1 cellular context compared by ENCODE assay signal in the genomic region with DNA sequence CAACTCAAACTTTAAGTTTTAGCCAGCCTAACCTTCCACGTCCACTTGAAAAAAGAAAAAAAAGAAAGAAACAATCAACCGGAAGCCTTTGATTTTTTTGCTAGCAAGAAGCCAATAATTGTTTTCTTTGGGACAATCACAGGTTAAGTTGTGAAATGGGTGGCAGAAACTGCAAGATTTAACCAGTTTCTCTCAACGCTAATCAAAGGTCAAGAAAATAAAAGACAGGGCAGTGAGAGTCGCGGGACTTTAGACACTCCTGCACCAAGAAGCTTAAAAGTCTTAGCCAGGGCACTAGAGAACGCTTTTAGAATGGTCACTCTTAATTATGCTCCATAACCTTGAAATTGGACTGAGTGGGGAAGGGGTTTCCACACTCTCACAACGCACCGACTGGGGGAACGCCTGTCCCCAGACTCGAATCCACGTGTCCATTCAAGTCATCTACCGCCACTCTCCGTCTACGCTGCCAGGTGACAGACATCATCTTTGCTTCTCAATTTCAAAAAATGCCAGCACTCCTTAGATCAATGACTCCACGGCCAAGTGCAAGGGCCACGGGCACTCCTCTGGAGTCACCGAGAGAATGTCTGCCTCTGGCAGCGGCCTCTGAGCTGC.
TF ChIP-seq lines count a peak whose summit lies in the region.

No MANE protein-coding gene starts in this region.

TF ChIP-seq in K562, 482 proteins besides CTCF, POLR2A, EP300 and RAD21 (continued from another document and continues in another):
- TF ChIP-seq TFAP4 (CRISPR knock-in tag; IDR thresholded peaks at IDR 0.05; ENCODE audit: borderline replicate concordance) (0 out of 2 replicates have a peak, but pooled peaks have one; percentile 19), CBX3 (IDR thresholded peaks at IDR 0.05; ENCODE audit: borderline replicate concordance in 1 of 2, low read length in 2 of 2) (0 out of 3 replicates have a peak, but pooled peaks of 1 of the 2 experiments have one; percentile 36), ZBTB17 (CRISPR knock-in tag; IDR thresholded peaks at IDR 0.05) (no peak), PRPF4 (IDR thresholded peaks at IDR 0.05; ENCODE audit: insufficient read depth, low read depth, low read length, poor library complexity, severe bottlenecking) (no peak), ZNF232 (CRISPR knock-in tag; IDR thresholded peaks at IDR 0.05) (no peak), ZBTB1 (CRISPR knock-in tag; IDR thresholded peaks at IDR 0.05; ENCODE audit: borderline replicate concordance, low read depth) (no peak), KLF16 (IDR thresholded peaks at IDR 0.05) (no peak), ZBTB34 (CRISPR knock-in tag; IDR thresholded peaks at IDR 0.05) (no peak), KDM5B (IDR thresholded peaks at IDR 0.05; ENCODE audit: insufficient replicate concordance, low read depth, low read length) (peak; percentile 16), FOXJ3 (CRISPR knock-in tag; IDR thresholded peaks at IDR 0.05) (no peak), LCOR (CRISPR knock-in tag; IDR thresholded peaks at IDR 0.05) (no peak), SMARCC2 (IDR thresholded peaks at IDR 0.05; ENCODE audit: low read depth) (no peak), ATF1 (CRISPR knock-in tag; IDR thresholded peaks at IDR 0.05) (no peak), ATF1 (tag; IDR thresholded peaks at IDR 0.05) (peak; percentile 32; the same call in 1 of the 2 replicates), KDM1A (IDR thresholded peaks at IDR 0.05) (no peak), MAFG (tag; conservative IDR thresholded peaks at IDR 0.05) (no peak), HMGN3 (IDR thresholded peaks at IDR 0.05; ENCODE audit: borderline replicate concordance, extremely low read depth, insufficient read length, low read depth, low read length) (no peak), PHF8 (IDR thresholded peaks at IDR 0.05; ENCODE audit: borderline replicate concordance, low read length) (no peak), SIN3B (IDR thresholded peaks at IDR 0.05; ENCODE audit: low read depth) (no peak), RERE (CRISPR knock-in tag; IDR thresholded peaks at IDR 0.05; ENCODE audit: borderline replicate concordance) (no peak), SAP30 (IDR thresholded peaks at IDR 0.05; ENCODE audit: borderline replicate concordance, insufficient read depth, low read depth, low read length, poor library complexity, severe bottlenecking) (peak; percentile 37), TCF3 (CRISPR knock-in tag; IDR thresholded peaks at IDR 0.05) (no peak), NFATC3 (IDR thresholded peaks at IDR 0.05) (no peak), ELK3 (CRISPR knock-in tag; IDR thresholded peaks at IDR 0.05) (no peak), ZNF699 (CRISPR knock-in tag; IDR thresholded peaks at IDR 0.05; ENCODE audit: insufficient replicate concordance) (no peak), SP1 (CRISPR knock-in tag; IDR thresholded peaks at IDR 0.05) (no peak), ZBTB40 (IDR thresholded peaks at IDR 0.05) (0 out of 2 replicates have a peak, but pooled peaks have one; percentile 25), ZBTB40 (CRISPR knock-in tag; IDR thresholded peaks at IDR 0.05) (no peak), CREB1 (IDR thresholded peaks at IDR 0.05) (no peak), CREB1 (CRISPR knock-in tag; IDR thresholded peaks at IDR 0.05) (no peak), GATAD2A (IDR thresholded peaks at IDR 0.05) (no peak), RNF2 (IDR thresholded peaks at IDR 0.05) (0 out of 2 replicates have a peak, but pooled peaks have one; percentile 30), ILF3 (IDR thresholded peaks at IDR 0.05; ENCODE audit: borderline replicate concordance) (no peak)
- TF ChIP-seq, protein P1, sequence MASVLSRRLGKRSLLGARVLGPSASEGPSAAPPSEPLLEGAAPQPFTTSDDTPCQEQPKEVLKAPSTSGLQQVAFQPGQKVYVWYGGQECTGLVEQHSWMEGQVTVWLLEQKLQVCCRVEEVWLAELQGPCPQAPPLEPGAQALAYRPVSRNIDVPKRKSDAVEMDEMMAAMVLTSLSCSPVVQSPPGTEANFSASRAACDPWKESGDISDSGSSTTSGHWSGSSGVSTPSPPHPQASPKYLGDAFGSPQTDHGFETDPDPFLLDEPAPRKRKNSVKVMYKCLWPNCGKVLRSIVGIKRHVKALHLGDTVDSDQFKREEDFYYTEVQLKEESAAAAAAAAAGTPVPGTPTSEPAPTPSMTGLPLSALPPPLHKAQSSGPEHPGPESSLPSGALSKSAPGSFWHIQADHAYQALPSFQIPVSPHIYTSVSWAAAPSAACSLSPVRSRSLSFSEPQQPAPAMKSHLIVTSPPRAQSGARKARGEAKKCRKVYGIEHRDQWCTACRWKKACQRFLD (CRISPR knock-in tag; IDR thresholded peaks at IDR 0.05) = no peak
